Comparison of ENCODE assay signal across 8 cellular contexts in the genomic region with DNA sequence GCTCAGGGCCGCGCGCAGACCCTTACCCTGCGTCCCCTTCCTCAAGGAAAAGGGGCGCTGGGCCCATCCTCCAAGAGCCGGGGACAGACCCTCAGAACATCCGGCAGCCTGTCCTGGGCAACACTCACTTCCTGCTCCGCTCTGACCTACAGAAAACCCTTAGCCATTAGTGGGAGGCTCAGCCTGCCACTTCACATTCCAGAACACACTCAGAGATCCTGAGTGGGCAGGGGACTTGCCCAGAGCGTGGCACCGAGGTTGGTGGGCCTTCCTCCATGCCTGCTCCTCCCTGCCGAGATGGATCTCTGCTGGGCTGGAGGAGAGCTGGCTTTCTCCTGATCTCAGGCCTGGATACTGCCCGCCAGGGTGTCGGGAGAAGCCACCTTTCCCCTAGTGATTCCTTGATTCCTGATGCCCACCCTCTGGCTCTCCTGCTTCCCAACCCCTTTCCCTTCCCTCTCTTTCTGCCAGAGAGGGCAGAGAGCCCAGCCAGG. TPM values are rescaled to one million over a fixed set of nuclear protein-coding genes. Genes with fewer than 3 reads are reported as not detected.
DNase-seq lines count a peak whose midpoint lies in the region; ATAC-seq and TF ChIP-seq lines count a peak whose summit lies in the region.

No MANE protein-coding gene starts in this region.

- intact Hi-C loops in psoas muscle (cut with DNase I) = no loop called here

- WGBS in psoas muscle, 3 donors = 43 to 71% (median 47%) methylated on average over 9 to 13 of the region's 13 CpGs

- peak overlapping the region; percentile 43 for H3K4me3 ChIP-seq in RWPE2 (ENCODE audit: severe bottlenecking)
- H3K4me3 ChIP-seq in psoas muscle = peak overlapping the region; percentile 61

- TF ChIP-seq CTCF in RWPE2 (IDR thresholded peaks at IDR 0.05; ENCODE audit: poor library complexity, severe bottlenecking) (no peak), psoas muscle (IDR thresholded peaks at IDR 0.05) (no peak)

- H3K27ac ChIP-seq in RWPE2 (ENCODE audit: poor library complexity, severe bottlenecking) (peak overlapping the region; percentile 48), psoas muscle (peak overlapping the region; percentile 63)

- no peaks in the 10 kb centered on the region for H3K36me3 ChIP-seq in RWPE2 (ENCODE audit: low read depth)
- peaks cover 0 to 28% of the 10 kb centered on the region in 2 donors for H3K36me3 ChIP-seq in psoas muscle (ENCODE audit: insufficient read depth in 1 of 2, low read depth in 1 of 2)

- DNase-seq in Daoy (ENCODE audit: low read depth) (peak; percentile 67), RWPE2 (ENCODE audit: low spot score) (no peak), glomerular visceral epithelial cell (ENCODE audit: extremely low spot score) (peak; percentile 52), psoas muscle (no peak), cerebellar cortex (ENCODE audit: low spot score) (no peak), putamen (ENCODE audit: low spot score) (no peak), NCI-H2227 treated with DMSO at 0.1 percent for 48 hours (lab: John Stamatoyannopoulos, UW) (no peak)

- H3K4me1 ChIP-seq in RWPE2 (ENCODE audit: insufficient read depth, poor library complexity, severe bottlenecking) (peaks cover 13% of the 10 kb centered on the region), psoas muscle (peaks cover 23% of the 10 kb centered on the region)

- H3K27me3 ChIP-seq in RWPE2 (ENCODE audit: insufficient read depth, poor library complexity, severe bottlenecking) (no peaks in the 10 kb centered on the region), psoas muscle (ENCODE audit: insufficient read depth in 3 of 3, low read length in 2 of 3) (no peaks in the 10 kb centered on the region)

- no peak for ATAC-seq in RWPE2 (ENCODE audit: low read depth)
- ATAC-seq in psoas muscle = no peak
- ATAC-seq in HG03442 (IDR thresholded peaks at IDR 0.05; ENCODE audit: unreplicated experiment) = no peak

- H3K9me3 ChIP-seq in RWPE2 (ENCODE audit: severe bottlenecking) = no peaks in the 10 kb centered on the region
- H3K9me3 ChIP-seq in psoas muscle = no peaks in the 10 kb centered on the region

RNA-seq across cellular contexts. Expression of a gene that starts 1.5 kb away (rescaled TPM):
- 2.1 and 4.0 TPM in 2 replicates for total RNA-seq in Daoy (2014; rRNA removed; shearing (Covaris generic))
- 1 to 10 TPM; 5.2 to 8.9 (median 6.4) TPM for total RNA-seq in psoas muscle
- 1 to 10 TPM; 2.0 to 4.9 (median 4.1) TPM for polyA plus RNA-seq in psoas muscle

RNA-seq across cellular contexts. Expression of a gene that starts 5.6 kb away (rescaled TPM):
- 7.7 and 40.7 TPM in 2 replicates for total RNA-seq in Daoy (2014; rRNA removed; shearing (Covaris generic))
- 10 to 100 TPM; 23.3 to 44.5 (median 29.8) TPM for total RNA-seq in psoas muscle
- 10 to 100 TPM; 26.8 to 49.9 (median 39.1) TPM for polyA plus RNA-seq in psoas muscle

RNA-seq across cellular contexts. Expression of a gene that starts 15.4 kb away (rescaled TPM):
- total RNA-seq in Daoy (2014; rRNA removed; shearing (Covaris generic)) = 11.5 and 11.9 TPM in 2 replicates
- 10 to 100 TPM; 10.1 to 70.5 (median 30.0) TPM for total RNA-seq in psoas muscle
- polyA plus RNA-seq in psoas muscle = 10 to 100 TPM in 2 of 3 donors, 1 to 10 TPM in 1; 9.5 to 21.7 (median 19.0) TPM

RNA-seq across cellular contexts. Expression of a gene that starts 40.6 kb away (rescaled TPM):
- total RNA-seq in Daoy (2014; rRNA removed; shearing (Covaris generic)) = 63.9 and 93.3 TPM in 2 replicates
- total RNA-seq in psoas muscle = 100 to 1,000 TPM; 218 to 305 (median 223) TPM
- 100 to 1,000 TPM in 1 of 3 donors, 10 to 100 TPM in 2; 84.8 to 138 (median 90.2) TPM for polyA plus RNA-seq in psoas muscle

Comparison
In these comparisons a context has a peak if more than half of its experiments do, and no peak if none do; other contexts are left out.
1. DNase-seq: peak in Daoy (single experiment) and glomerular visceral epithelial cell (single experiment); none in RWPE2 (single experiment), psoas muscle (0 of 2), cerebellar cortex (single experiment), putamen (single experiment) and NCI-H2227 treated with DMSO at 0.1 percent for 48 hours (single experiment).